8 cellular contexts compared by ENCODE assay signal in genomic region chr1:156140879-156141707, GRCh38. TPM values are rescaled to one million over a fixed set of nuclear protein-coding genes. Genes with fewer than 3 reads are reported as not detected.
DNase-seq lines count a peak whose midpoint lies in the region; ATAC-seq and TF ChIP-seq lines count a peak whose summit lies in the region.

No MANE protein-coding gene starts in this region.

- no peak for ATAC-seq in GM21515 (IDR thresholded peaks at IDR 0.05; ENCODE audit: unreplicated experiment)

- peak overlapping the region; percentile 26; the same call in 1 of the 2 replicates for H3K27ac ChIP-seq in 22Rv1

- H3K4me3 ChIP-seq in fibroblast of villous mesenchyme (ENCODE audit: low read depth, low read length): no peak overlapping the region

- peaks cover 7% of the 10 kb centered on the region for H3K4me1 Mint-ChIP-seq in activated CD4-positive, alpha-beta memory T cell treated with anti-CD3 and anti-CD28 coated beads for 36 hours (ENCODE audit: low read depth)

- POLR2A ChIA-PET in activated CD4-positive, alpha-beta memory T cell treated with anti-CD3 and anti-CD28 coated beads for 36 hours (lab: Charles Lee): interaction anchor here (0.6 to 2.4 kb wide), 4 partner anchors 20 to 161 kb away, joined by 3 to 7 read pairs (median 4); no protein-coding TSS in a partner anchor

- H3K27me3 Mint-ChIP-seq in activated CD4-positive, alpha-beta memory T cell treated with anti-CD3 and anti-CD28 coated beads for 36 hours: no peaks in the 10 kb centered on the region

- intact Hi-C loops in activated CD4-positive, alpha-beta memory T cell treated with anti-CD3 and anti-CD28 coated beads for 36 hours (cut with micrococcal nuclease): no loop called here

- peaks cover 18% of the 10 kb centered on the region for H3K36me3 Mint-ChIP-seq in activated CD4-positive, alpha-beta memory T cell treated with anti-CD3 and anti-CD28 coated beads for 36 hours

- H3K9me3 Mint-ChIP-seq in activated CD4-positive, alpha-beta memory T cell treated with anti-CD3 and anti-CD28 coated beads for 36 hours: no peaks in the 10 kb centered on the region

- no peak overlapping the region for H3K27ac Mint-ChIP-seq in activated CD4-positive, alpha-beta memory T cell treated with anti-CD3 and anti-CD28 coated beads for 36 hours

- TF ChIP-seq CTCF in 22Rv1 (IDR thresholded peaks at IDR 0.05) (peak; percentile 86), GM20000 (IDR thresholded peaks at IDR 0.05; ENCODE audit: extremely low read depth, missing control alignments) (peak; percentile 56), fibroblast of villous mesenchyme (IDR thresholded peaks at IDR 0.05; ENCODE audit: insufficient read depth, low read depth, low read length) (peak; percentile 72)

- H3K4me3 Mint-ChIP-seq in activated CD4-positive, alpha-beta memory T cell treated with anti-CD3 and anti-CD28 coated beads for 36 hours: no peak overlapping the region

- DNase-seq in GM20000 (ENCODE audit: low spot score): peak; percentile 57
- DNase-seq in activated CD4-positive, alpha-beta memory T cell treated with anti-CD3 and anti-CD28 coated beads for 36 hours: peak; percentile 53
- DNase-seq in fibroblast of villous mesenchyme (ENCODE audit: low read depth): peak; percentile 43
- DNase-seq in retina: peak; percentile 80
- DNase-seq in DMS79 (lab: John Stamatoyannopoulos, UW): no peak
- DNase-seq in NCI-H1436 treated with DMSO at 0.1 percent for 48 hours (lab: John Stamatoyannopoulos, UW): no peak

- CTCF ChIA-PET in activated CD4-positive, alpha-beta memory T cell treated with anti-CD3 and anti-CD28 coated beads for 36 hours (lab: Charles Lee): interaction anchor here (0.6 to 18.7 kb wide), 29 partner anchors 10 to 259 kb away, joined by 3 to 310 read pairs (median 4); partner anchors contain the start of genes PMF1, SEMA4A, SMG5 and TMEM79

RNA-seq across cellular contexts. Expression of gene SEMA4A, which starts 12.3 kb away (rescaled TPM):
- 10 to 100 TPM; 68.2 to 75.1 TPM for total RNA-seq in activated CD4-positive, alpha-beta memory T cell treated with anti-CD3 and anti-CD28 coated beads for 36 hours
- 0.43 and 0.64 TPM in 2 replicates for total RNA-seq in fibroblast of villous mesenchyme

RNA-seq across cellular contexts. Expression of gene LMNA, which starts 26.6 kb away (rescaled TPM):
- 100 to 1,000 TPM; 210 to 211 TPM for total RNA-seq in activated CD4-positive, alpha-beta memory T cell treated with anti-CD3 and anti-CD28 coated beads for 36 hours
- total RNA-seq in fibroblast of villous mesenchyme: 694 and 1,059 TPM in 2 replicates

RNA-seq across cellular contexts. Expression of gene SLC25A44, which starts 52.8 kb away (rescaled TPM):
- 10 to 100 TPM; 61.3 to 62.2 TPM for total RNA-seq in activated CD4-positive, alpha-beta memory T cell treated with anti-CD3 and anti-CD28 coated beads for 36 hours
- total RNA-seq in fibroblast of villous mesenchyme: 17.1 and 18.6 TPM in 2 replicates

RNA-seq across cellular contexts. Expression of gene MEX3A, which starts 58.8 kb away (rescaled TPM):
- total RNA-seq in activated CD4-positive, alpha-beta memory T cell treated with anti-CD3 and anti-CD28 coated beads for 36 hours: under 1 TPM; 0.43 to 0.51 TPM
- total RNA-seq in fibroblast of villous mesenchyme: 1.7 and 1.9 TPM in 2 replicates

Comparison
In these comparisons a context has a peak if more than half of its experiments do, and no peak if none do; other contexts are left out.
1. DNase-seq: peak in GM20000 (single experiment), activated CD4-positive, alpha-beta memory T cell treated with anti-CD3 and anti-CD28 coated beads for 36 hours (single experiment), fibroblast of villous mesenchyme (single experiment) and retina (single experiment); none in DMS79 (single experiment) and NCI-H1436 treated with DMSO at 0.1 percent for 48 hours (single experiment).
2. RNA of gene SEMA4A, which starts 12.3 kb away (total RNA-seq): 68.2 to 75.1 TPM in activated CD4-positive, alpha-beta memory T cell treated with anti-CD3 and anti-CD28 coated beads for 36 hours; 0.43 to 0.64 TPM in fibroblast of villous mesenchyme; every median in the first group is over 10 times any median in the second.
3. Peak in every context shown above with its lines, with median percentiles within 50 percentile points of each other: CTCF ChIP-seq.